In genomic region chr7:145737617-145738016, GRCh38 we compare ENCODE assay signal across 32 cellular contexts.
"Had no signal": no experiment of that assay in that cellular context is flagged by ENCODE, and none has a peak within 500 bp of the region (broad histone marks: within the 10 kb centered on the region; RNA-seq: fewer than 3 reads in every experiment).

No MANE protein-coding gene starts in this region.

- H3K27me3 Mint-ChIP-seq: activated CD4-positive, alpha-beta memory T cell treated with anti-CD3 and anti-CD28 coated beads for 36 hours; activated CD4-positive, alpha-beta T cell treated with anti-CD3 and anti-CD28 coated beads for 36 hours; activated CD4-positive, alpha-beta T cell treated with anti-CD3 and anti-CD28 coated beads, Interleukin-2, amount 10 ng/mL, durations not matched to agents 24 days and 14 days; activated CD8-positive, alpha-beta memory T cell treated with anti-CD3 and anti-CD28 coated beads, Interleukin-2, amount 10 ng/mL, durations not matched to agents 7 days and 5 days; activated naive CD4-positive, alpha-beta T cell treated with anti-CD3 and anti-CD28 coated beads, Interleukin-2, amount 50 U/mL, for 24 hours; activated naive CD8-positive, alpha-beta T cell treated with anti-CD3 and anti-CD28 coated beads for 36 hours; activated naive CD8-positive, alpha-beta T cell treated with anti-CD3 and anti-CD28 coated beads, Interleukin-2, amount 50 U/mL, for 24 hours; T-helper 17 cell had no signal

- H3K9me3 Mint-ChIP-seq: activated CD4-positive, alpha-beta T cell treated with anti-CD3 and anti-CD28 coated beads, Interleukin-2, amount 10 ng/mL, durations not matched to agents 24 days and 14 days; activated naive CD4-positive, alpha-beta T cell treated with anti-CD3 and anti-CD28 coated beads for 36 hours; activated naive CD8-positive, alpha-beta T cell treated with anti-CD3 and anti-CD28 coated beads for 36 hours; activated naive CD8-positive, alpha-beta T cell treated with anti-CD3 and anti-CD28 coated beads, Interleukin-2, amount 50 U/mL, for 24 hours; activated T-helper 1 cell treated with anti-CD3 and anti-CD28 coated beads, Interleukin-12 subunit alpha, Interleukin-12 subunit beta, Interleukin-2, Interleukin-4 antibody, amounts not matched to agents 30 ng/mL and 10 ng/mL and 1 ng/mL, durations not matched to agents 14 hours and 24 hours and 36 hours; endodermal cell had no signal

- H3K4me1 Mint-ChIP-seq: activated CD4-positive, alpha-beta T cell treated with anti-CD3 and anti-CD28 coated beads for 36 hours; activated CD4-positive, alpha-beta T cell treated with anti-CD3 and anti-CD28 coated beads, Interleukin-2, amount 10 ng/mL, durations not matched to agents 24 days and 14 days; activated CD8-positive, alpha-beta memory T cell treated with anti-CD3 and anti-CD28 coated beads, Interleukin-2, amount 10 ng/mL, durations not matched to agents 7 days and 5 days; activated naive CD4-positive, alpha-beta T cell treated with anti-CD3 and anti-CD28 coated beads, Interleukin-2, amount 50 U/mL, for 24 hours; activated naive CD8-positive, alpha-beta T cell treated with anti-CD3 and anti-CD28 coated beads for 36 hours; activated naive CD8-positive, alpha-beta T cell treated with anti-CD3 and anti-CD28 coated beads, Interleukin-2, amount 50 U/mL, for 24 hours; T-helper 17 cell had no signal

- H3K36me3 Mint-ChIP-seq: activated CD4-positive, alpha-beta memory T cell treated with anti-CD3 and anti-CD28 coated beads for 36 hours; activated CD8-positive, alpha-beta memory T cell treated with anti-CD3 and anti-CD28 coated beads, Interleukin-2, amount 10 ng/mL, durations not matched to agents 7 days and 5 days; activated naive CD4-positive, alpha-beta T cell treated with anti-CD3 and anti-CD28 coated beads, Interleukin-2, amount 50 U/mL, for 24 hours; activated naive CD8-positive, alpha-beta T cell treated with anti-CD3 and anti-CD28 coated beads for 36 hours had no signal

- ATAC-seq: activated CD4-positive, alpha-beta T cell treated with anti-CD3 and anti-CD28 coated beads for 36 hours; activated CD8-positive, alpha-beta memory T cell treated with anti-CD3 and anti-CD28 coated beads, Interleukin-2, amount 10 ng/mL, durations not matched to agents 7 days and 5 days; activated CD8-positive, alpha-beta T cell treated with anti-CD3 and anti-CD28 coated beads, Interleukin-2, amount 10 ng/mL, durations not matched to agents 7 days and 5 days; activated naive CD8-positive, alpha-beta T cell treated with anti-CD3 and anti-CD28 coated beads, Interleukin-2, amount 50 U/mL, for 24 hours; body of pancreas; esophagus mucosa; T-helper 17 cell had no signal

- H3K4me3 Mint-ChIP-seq: activated CD4-positive, alpha-beta memory T cell treated with anti-CD3 and anti-CD28 coated beads for 36 hours; activated CD4-positive, alpha-beta T cell treated with anti-CD3 and anti-CD28 coated beads for 36 hours; activated CD4-positive, alpha-beta T cell treated with anti-CD3 and anti-CD28 coated beads, Interleukin-2, amount 10 ng/mL, durations not matched to agents 24 days and 14 days; activated CD8-positive, alpha-beta memory T cell treated with anti-CD3 and anti-CD28 coated beads, Interleukin-2, amount 10 ng/mL, durations not matched to agents 7 days and 5 days; activated CD8-positive, alpha-beta T cell treated with anti-CD3 and anti-CD28 coated beads, Interleukin-2, amount 10 ng/mL, durations not matched to agents 7 days and 5 days; activated naive CD4-positive, alpha-beta T cell treated with anti-CD3 and anti-CD28 coated beads for 36 hours; activated naive CD4-positive, alpha-beta T cell treated with anti-CD3 and anti-CD28 coated beads, Interleukin-2, amount 50 U/mL, for 24 hours; activated naive CD8-positive, alpha-beta T cell treated with anti-CD3 and anti-CD28 coated beads for 36 hours; activated naive CD8-positive, alpha-beta T cell treated with anti-CD3 and anti-CD28 coated beads, Interleukin-2, amount 50 U/mL, for 24 hours; activated T-helper 1 cell treated with anti-CD3 and anti-CD28 coated beads, Interleukin-12 subunit alpha, Interleukin-12 subunit beta, Interleukin-2, Interleukin-4 antibody, amounts not matched to agents 30 ng/mL and 10 ng/mL and 1 ng/mL, durations not matched to agents 14 hours and 24 hours and 36 hours; endodermal cell; T-helper 17 cell; T-helper 2 cell treated with Interferon-gamma antibody and Interleukin-4, amounts not matched to agents 5 μg/mL and 100 μg/mL, for 36 hours had no signal

- DNase-seq: activated CD4-positive, alpha-beta memory T cell treated with anti-CD3 and anti-CD28 coated beads for 36 hours; activated CD4-positive, alpha-beta T cell treated with anti-CD3 and anti-CD28 coated beads for 36 hours; activated CD4-positive, alpha-beta T cell treated with anti-CD3 and anti-CD28 coated beads, Interleukin-2, amount 10 ng/mL, durations not matched to agents 24 days and 14 days; activated CD4-positive, CD25-positive, alpha-beta regulatory T cell; activated CD4-positive, CD25-positive, alpha-beta regulatory T cell treated with anti-CD3 and anti-CD28 coated beads, Interleukin-2, amount 50 U/mL, for 72 hours; activated CD8-positive, alpha-beta memory T cell treated with anti-CD3 and anti-CD28 coated beads, Interleukin-2, amount 10 ng/mL, durations not matched to agents 7 days and 5 days; activated CD8-positive, alpha-beta memory T cell treated with anti-CD3 and anti-CD28 coated beads, Interleukin-2, amount 50 U/mL, for 4 hours; activated CD8-positive, alpha-beta T cell treated with anti-CD3 and anti-CD28 coated beads, Interleukin-2, amount 10 ng/mL, durations not matched to agents 7 days and 5 days; activated effector memory CD4-positive, alpha-beta T cell treated with anti-CD3 and anti-CD28 coated beads, Interleukin-2, amount 50 U/mL, for 16 hours; activated naive CD4-positive, alpha-beta T cell treated with anti-CD3 and anti-CD28 coated beads for 36 hours; activated naive CD8-positive, alpha-beta T cell treated with anti-CD3 and anti-CD28 coated beads for 36 hours; activated naive CD8-positive, alpha-beta T cell treated with anti-CD3 and anti-CD28 coated beads, Interleukin-2, amount 50 U/mL, for 24 hours; activated T-cell treated with anti-CD3 and anti-CD28 coated beads, Interleukin-2, amount 50 U/mL, for 1 hour; activated T-cell treated with anti-CD3 and anti-CD28 coated beads, Interleukin-2, amount 50 U/mL, for 48 hours; adrenal gland; amygdala; aorta; body of pancreas; caudate nucleus; cerebellar nuclear complex; colonic mucosa; dorsolateral prefrontal cortex; effector memory CD4-positive, alpha-beta T cell; endodermal cell; foreskin fibroblast; head of caudate nucleus; T-helper 17 cell had no signal

- H3K27ac Mint-ChIP-seq: activated CD4-positive, alpha-beta memory T cell treated with anti-CD3 and anti-CD28 coated beads for 36 hours; activated CD4-positive, alpha-beta T cell treated with anti-CD3 and anti-CD28 coated beads for 36 hours; activated CD4-positive, alpha-beta T cell treated with anti-CD3 and anti-CD28 coated beads, Interleukin-2, amount 10 ng/mL, durations not matched to agents 24 days and 14 days; activated CD8-positive, alpha-beta memory T cell treated with anti-CD3 and anti-CD28 coated beads, Interleukin-2, amount 10 ng/mL, durations not matched to agents 7 days and 5 days; activated CD8-positive, alpha-beta T cell treated with anti-CD3 and anti-CD28 coated beads, Interleukin-2, amount 10 ng/mL, durations not matched to agents 7 days and 5 days; activated naive CD4-positive, alpha-beta T cell treated with anti-CD3 and anti-CD28 coated beads for 36 hours; activated naive CD4-positive, alpha-beta T cell treated with anti-CD3 and anti-CD28 coated beads, Interleukin-2, amount 50 U/mL, for 24 hours; activated naive CD8-positive, alpha-beta T cell treated with anti-CD3 and anti-CD28 coated beads for 36 hours; activated naive CD8-positive, alpha-beta T cell treated with anti-CD3 and anti-CD28 coated beads, Interleukin-2, amount 50 U/mL, for 24 hours; activated T-helper 1 cell treated with anti-CD3 and anti-CD28 coated beads, Interleukin-12 subunit alpha, Interleukin-12 subunit beta, Interleukin-2, Interleukin-4 antibody, amounts not matched to agents 30 ng/mL and 10 ng/mL and 1 ng/mL, durations not matched to agents 14 hours and 24 hours and 36 hours; activated T-helper 2 cell treated with anti-CD3 and anti-CD28 coated beads, Interferon-gamma antibody, Interleukin-2, Interleukin-4, amounts not matched to agents 10 μg/mL and 5 μg/mL and 100 μg/mL, durations not matched to agents 14 hours and 24 hours and 36 hours; endodermal cell; T-helper 17 cell; T-helper 2 cell treated with Interferon-gamma antibody and Interleukin-4, amounts not matched to agents 5 μg/mL and 100 μg/mL, for 36 hours had no signal
